In genomic region chr7:158861936-158862704, GRCh38 we compare ENCODE assay signal across 13 cellular contexts. TPM values are rescaled to one million over a fixed set of nuclear protein-coding genes. Genes with fewer than 3 reads are reported as not detected.
DNase-seq lines count a peak whose midpoint lies in the region; ATAC-seq and TF ChIP-seq lines count a peak whose summit lies in the region.
"Had no signal": no experiment of that assay in that cellular context is flagged by ENCODE, and none has a peak within 500 bp of the region (broad histone marks: within the 10 kb centered on the region; RNA-seq: fewer than 3 reads in every experiment).

No MANE protein-coding gene starts in this region.

- H3K27me3 ChIP-seq in A673 (replicated peaks; ENCODE audit: insufficient read depth, low read depth, low read length, poor library complexity) (no peaks in the 10 kb centered on the region), Caco-2 (replicated peaks; ENCODE audit: control insufficient read depth, insufficient read depth, low read length) (no peaks in the 10 kb centered on the region), adrenal gland (no peaks in the 10 kb centered on the region)

- intact Hi-C loops in A673 (cut with micrococcal nuclease; ENCODE audit: unreplicated experiment) (no loop called here), Caco-2 (cut with micrococcal nuclease; ENCODE audit: unreplicated experiment) (loop anchor here (10.0 kb wide), 1 partner anchor 157 kb away; the partner anchor contains the start of gene NCAPG2), adrenal gland (cut with DNase I) (no loop called here)

- H3K4me1 ChIP-seq in A673 (ENCODE audit: insufficient read depth, low read length, poor library complexity, severe bottlenecking) (peaks cover 10% of the 10 kb centered on the region), Caco-2 (peaks cover 19% of the 10 kb centered on the region), adrenal gland (replicated peaks in 1 of 2) (peaks cover 12 to 19% of the 10 kb centered on the region in 2 donors)

- 53 to 67% (median 55%) methylated on average over 11 of the region's 11 CpGs for WGBS in adrenal gland, 4 donors

- POLR2A ChIA-PET in A673 (lab: Charles Lee; ENCODE audit: low non-redundant PET) (no interaction called here), Caco-2 (lab: Charles Lee) (no interaction called here)
- POLR2A ChIA-PET in naive thymus-derived CD8-positive, alpha-beta T cell (lab: Charles Lee) = interaction anchor here (0.9 to 1.6 kb wide), 3 partner anchors 32 to 48 kb away, joined by 3 to 4 read pairs (median 3); no protein-coding TSS in a partner anchor

- 0 out of 2 replicates have a peak, but pooled peaks have one; percentile 11 for TF ChIP-seq CTCF in A673 (conservative IDR thresholded peaks at IDR 0.05; ENCODE audit: low read depth, low read length)
- no peak for TF ChIP-seq CTCF in Caco-2 (IDR thresholded peaks at IDR 0.05; ENCODE audit: insufficient read depth in 1 of 2, low read depth in 1 of 2, low read length in 1 of 2, severe bottlenecking in 1 of 2, unreplicated experiment in 1 of 2)
- TF ChIP-seq CTCF in adrenal gland (IDR thresholded peaks at IDR 0.05) = peak in 2 of 6 experiments; percentile 15 to 16

- H3K9me3 Mint-ChIP-seq in Caco-2 (ENCODE audit: unreplicated experiment) = no peaks in the 10 kb centered on the region
- H3K9me3 Mint-ChIP-seq in naive thymus-derived CD8-positive, alpha-beta T cell = no peaks in the 10 kb centered on the region

- H3K4me3 ChIP-seq in A673 (ENCODE audit: low read depth, low read length, poor library complexity, severe bottlenecking) = no peak overlapping the region
- no peak overlapping the region for H3K4me3 ChIP-seq in Caco-2 (ENCODE audit: low read depth, low read length)
- no peak overlapping the region for H3K4me3 ChIP-seq in adrenal gland

- no peaks in the 10 kb centered on the region for H3K36me3 ChIP-seq in A673 (ENCODE audit: insufficient read depth, low read length, poor library complexity, severe bottlenecking)
- H3K36me3 ChIP-seq in Caco-2 (ENCODE audit: control insufficient read depth, insufficient read depth, low read length) = no peaks in the 10 kb centered on the region
- H3K36me3 ChIP-seq in adrenal gland (replicated peaks in 1 of 2) = no peaks in the 10 kb centered on the region

- H3K9me3 ChIP-seq in A673 (ENCODE audit: low read depth, low read length, poor library complexity, severe bottlenecking) (no peaks in the 10 kb centered on the region), Caco-2 (no peaks in the 10 kb centered on the region; the same call in 1 of the 2 replicates), adrenal gland (replicated peaks in 1 of 3) (no peaks in the 10 kb centered on the region)
- H3K9me3 ChIP-seq: SK-N-SH had no signal

- CTCF ChIA-PET in A673 (lab: Charles Lee) (no interaction called here), Caco-2 (lab: Charles Lee) (interaction anchor here (0.6 kb wide), 1 partner anchor 9 kb away, joined by 5 read pairs; no protein-coding TSS in a partner anchor)

- no peak for ATAC-seq in naive thymus-derived CD8-positive, alpha-beta T cell
- ATAC-seq in GM19351 (IDR thresholded peaks at IDR 0.05; ENCODE audit: unreplicated experiment) (no peak), GM18873 (IDR thresholded peaks at IDR 0.05; ENCODE audit: low FRiP score, unreplicated experiment) (no peak)

- H3K36me3 Mint-ChIP-seq in Caco-2 (ENCODE audit: insufficient read depth, unreplicated experiment) = peaks cover 23% of the 10 kb centered on the region
- H3K36me3 Mint-ChIP-seq in naive thymus-derived CD8-positive, alpha-beta T cell = no peaks in the 10 kb centered on the region

- no peak overlapping the region for H3K27ac Mint-ChIP-seq in Caco-2 (ENCODE audit: unreplicated experiment)
- H3K27ac Mint-ChIP-seq in naive thymus-derived CD8-positive, alpha-beta T cell = peak overlapping the region in 8 of 10 donors; percentile 21 to 81 (median 68)

- no peak overlapping the region for H3K27ac ChIP-seq in A673 (ENCODE audit: low read depth, low read length, poor library complexity, severe bottlenecking)
- peak overlapping the region in 3 of 5 donors; percentile 53 to 87 (median 82) for H3K27ac ChIP-seq in adrenal gland

- no peaks in the 10 kb centered on the region for H3K27me3 Mint-ChIP-seq in Caco-2 (ENCODE audit: insufficient read depth, unreplicated experiment)
- no peaks in the 10 kb centered on the region for H3K27me3 Mint-ChIP-seq in naive thymus-derived CD8-positive, alpha-beta T cell

- no peak for TF ChIP-seq POLR2A in adrenal gland (IDR thresholded peaks at IDR 0.05)

- BruUV-seq in A673 (replicated peaks; lab: Mats Ljungman, UMichigan) (no TSS peak), Caco-2 (replicated peaks; lab: Mats Ljungman, UMichigan) (no TSS peak)

- H3K4me3 Mint-ChIP-seq in Caco-2 (ENCODE audit: unreplicated experiment) = peak overlapping the region; percentile 47
- H3K4me3 Mint-ChIP-seq in naive thymus-derived CD8-positive, alpha-beta T cell = peak overlapping the region; percentile 23 to 91 (median 60)

- DNase-seq in A673 (ENCODE audit: low spot score) = no peak
- no peak for DNase-seq in Caco-2
- DNase-seq in adrenal gland = peak in 2 of 7 donors; percentile 33 to 62
- no peak for DNase-seq in naive thymus-derived CD8-positive, alpha-beta T cell
- DNase-seq in hepatic stellate cell (ENCODE audit: low spot score) = no peak
- DNase-seq in NCI-H2107 (lab: John Stamatoyannopoulos, UW) = no peak
- DNase-seq: activated CD4-positive, CD25-positive, alpha-beta regulatory T cell treated with anti-CD3 and anti-CD28 coated beads, Interleukin-2, amount 50 U/mL, for 72 hours; NCI-H2081; posterior cingulate gyrus; SK-N-SH; stimulated activated CD4-positive, alpha-beta T cell treated with anti-CD3 and anti-CD28 coated beads, Interleukin-4, amount 100 ng/mL, for 4 hours had no signal

- peaks cover 24% of the 10 kb centered on the region for H3K4me1 Mint-ChIP-seq in Caco-2 (ENCODE audit: low read depth, unreplicated experiment)
- H3K4me1 Mint-ChIP-seq in naive thymus-derived CD8-positive, alpha-beta T cell = peaks cover 26 to 61% (median 52%) of the 10 kb centered on the region in 4 donors

RNA-seq across cellular contexts. Expression of gene DYNC2I1, which starts 5.8 kb away (rescaled TPM):
- total RNA-seq in A673 (2021) (20.1 and 20.7 TPM in 2 replicates), Caco-2 (2022) (13.2 and 17.6 TPM in 2 replicates), adrenal gland (10 to 100 TPM in 6 of 8 donors, 1 to 10 TPM in 2; 6.9 to 19.4 (median 15.2) TPM)
- 10 to 100 TPM; 18.7 to 37.7 (median 20.9) TPM for polyA plus RNA-seq in adrenal gland
- 10 to 100 TPM; 16.3 to 19.0 TPM for total RNA-seq in naive thymus-derived CD8-positive, alpha-beta T cell
- polyA plus RNA-seq in naive thymus-derived CD8-positive, alpha-beta T cell = 10 to 100 TPM; 14.1 to 22.1 (median 19.8) TPM

RNA-seq across cellular contexts. Expression of gene ESYT2, which starts 32.8 kb away (rescaled TPM):
- total RNA-seq in A673 (2021) (33.3 and 37.5 TPM in 2 replicates), Caco-2 (2022) (55.2 and 59.4 TPM in 2 replicates), adrenal gland (100 to 1,000 TPM in 2 of 8 donors, 10 to 100 TPM in 6; 56.2 to 102 (median 87.6) TPM)
- 10 to 100 TPM; 16.8 to 57.6 (median 24.5) TPM for polyA plus RNA-seq in adrenal gland
- 100 to 1,000 TPM; 101 to 105 TPM for total RNA-seq in naive thymus-derived CD8-positive, alpha-beta T cell
- 10 to 100 TPM; 58.6 to 93.3 (median 79.8) TPM for polyA plus RNA-seq in naive thymus-derived CD8-positive, alpha-beta T cell
